8 cellular contexts compared by ENCODE assay signal in genomic region chr4:40058121-40058520, GRCh38. TPM values are rescaled to one million over a fixed set of nuclear protein-coding genes. Genes with fewer than 3 reads are reported as not detected.
DNase-seq lines count a peak whose midpoint lies in the region; ATAC-seq lines count a peak whose summit lies in the region.

No MANE protein-coding gene starts in this region.

- H3K36me3 Mint-ChIP-seq in central memory CD8-positive, alpha-beta T cell (ENCODE audit: insufficient read depth) = peaks cover 31% of the 10 kb centered on the region

- H3K4me1 Mint-ChIP-seq in central memory CD8-positive, alpha-beta T cell = peaks cover 41% of the 10 kb centered on the region

- H3K9me3 Mint-ChIP-seq in central memory CD8-positive, alpha-beta T cell = no peaks in the 10 kb centered on the region

- no peaks in the 10 kb centered on the region for H3K27me3 ChIP-seq in muscle layer of duodenum (ENCODE audit: low read depth, low read length)

- H3K27ac ChIP-seq in muscle layer of duodenum (ENCODE audit: low read length) = peak overlapping the region; percentile 99

- peaks cover 0 to 19% of the 10 kb centered on the region in 2 donors for H3K4me1 ChIP-seq in muscle layer of duodenum (ENCODE audit: control insufficient read depth in 1 of 2, insufficient read depth in 2 of 2, low read length in 2 of 2)

- peak overlapping the region; percentile 87 for H3K4me3 ChIP-seq in Jurkat, Clone E6-1 (ENCODE audit: low read length)
- peak overlapping the region; percentile 88 to 96 for H3K4me3 ChIP-seq in muscle layer of duodenum (ENCODE audit: low read depth in 1 of 2, low read length in 2 of 2)

- H3K4me3 Mint-ChIP-seq in central memory CD8-positive, alpha-beta T cell = peak overlapping the region; percentile 95

- H3K27ac Mint-ChIP-seq in central memory CD8-positive, alpha-beta T cell (ENCODE audit: low read depth) = peak overlapping the region; percentile 83

- H3K9me3 ChIP-seq in muscle layer of duodenum (ENCODE audit: control insufficient read depth in 1 of 2, low read length in 2 of 2) = no peaks in the 10 kb centered on the region

- peaks cover 0 to 9% of the 10 kb centered on the region in 2 donors for H3K36me3 ChIP-seq in muscle layer of duodenum (ENCODE audit: control insufficient read depth in 1 of 2, insufficient read depth in 2 of 2, low read length in 2 of 2)

- no peak for ATAC-seq in central memory CD8-positive, alpha-beta T cell (replicated peaks; ENCODE audit: extremely low read depth, poor library complexity, severe bottlenecking)
- ATAC-seq in HG03196 (IDR thresholded peaks at IDR 0.05; ENCODE audit: unreplicated experiment) (no peak), HG03460 (IDR thresholded peaks at IDR 0.05; ENCODE audit: unreplicated experiment) (no peak)

- no peaks in the 10 kb centered on the region for H3K27me3 Mint-ChIP-seq in central memory CD8-positive, alpha-beta T cell

- DNase-seq in AG08395 (ENCODE audit: low spot score) (peak; percentile 6), DMS79 (lab: John Stamatoyannopoulos, UW) (no peak), activated gamma-delta T cell treated with Interleukin-2 at 50 U/mL for 16 hours (no peak)
- DNase-seq in Jurkat, Clone E6-1 (ENCODE audit: low read depth, low spot score) = no peak
- DNase-seq in central memory CD8-positive, alpha-beta T cell (ENCODE audit: low spot score in 2 of 2) = no peak

RNA-seq across cellular contexts. Expression of gene N4BP2, which starts 1.5 kb away (rescaled TPM):
- 9.2 TPM for polyA plus RNA-seq in Jurkat, Clone E6-1 (2012; ENCODE audit: insufficient read depth, insufficient read length)
